In genomic region chr10:112622786-112623185, GRCh38 we compare ENCODE assay signal across 1 cellular context.
TF ChIP-seq lines count a peak whose summit lies in the region.

No MANE protein-coding gene starts in this region.

TF ChIP-seq in SK-N-SH, 30 proteins besides CTCF, POLR2A, EP300 and RAD21 (continued from another document):
- TF ChIP-seq, protein P1, sequence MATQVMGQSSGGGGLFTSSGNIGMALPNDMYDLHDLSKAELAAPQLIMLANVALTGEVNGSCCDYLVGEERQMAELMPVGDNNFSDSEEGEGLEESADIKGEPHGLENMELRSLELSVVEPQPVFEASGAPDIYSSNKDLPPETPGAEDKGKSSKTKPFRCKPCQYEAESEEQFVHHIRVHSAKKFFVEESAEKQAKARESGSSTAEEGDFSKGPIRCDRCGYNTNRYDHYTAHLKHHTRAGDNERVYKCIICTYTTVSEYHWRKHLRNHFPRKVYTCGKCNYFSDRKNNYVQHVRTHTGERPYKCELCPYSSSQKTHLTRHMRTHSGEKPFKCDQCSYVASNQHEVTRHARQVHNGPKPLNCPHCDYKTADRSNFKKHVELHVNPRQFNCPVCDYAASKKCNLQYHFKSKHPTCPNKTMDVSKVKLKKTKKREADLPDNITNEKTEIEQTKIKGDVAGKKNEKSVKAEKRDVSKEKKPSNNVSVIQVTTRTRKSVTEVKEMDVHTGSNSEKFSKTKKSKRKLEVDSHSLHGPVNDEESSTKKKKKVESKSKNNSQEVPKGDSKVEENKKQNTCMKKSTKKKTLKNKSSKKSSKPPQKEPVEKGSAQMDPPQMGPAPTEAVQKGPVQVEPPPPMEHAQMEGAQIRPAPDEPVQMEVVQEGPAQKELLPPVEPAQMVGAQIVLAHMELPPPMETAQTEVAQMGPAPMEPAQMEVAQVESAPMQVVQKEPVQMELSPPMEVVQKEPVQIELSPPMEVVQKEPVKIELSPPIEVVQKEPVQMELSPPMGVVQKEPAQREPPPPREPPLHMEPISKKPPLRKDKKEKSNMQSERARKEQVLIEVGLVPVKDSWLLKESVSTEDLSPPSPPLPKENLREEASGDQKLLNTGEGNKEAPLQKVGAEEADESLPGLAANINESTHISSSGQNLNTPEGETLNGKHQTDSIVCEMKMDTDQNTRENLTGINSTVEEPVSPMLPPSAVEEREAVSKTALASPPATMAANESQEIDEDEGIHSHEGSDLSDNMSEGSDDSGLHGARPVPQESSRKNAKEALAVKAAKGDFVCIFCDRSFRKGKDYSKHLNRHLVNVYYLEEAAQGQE (IDR thresholded peaks at IDR 0.05; ENCODE audit: low read depth, low read length): no peak
- TF ChIP-seq MEF2A (IDR thresholded peaks at IDR 0.05; ENCODE audit: borderline replicate concordance, low read depth) (no peak), FOXM1 (IDR thresholded peaks at IDR 0.05; ENCODE audit: low read depth) (no peak), USF1 (IDR thresholded peaks at IDR 0.05; ENCODE audit: borderline replicate concordance, low read depth) (no peak), MXI1 (IDR thresholded peaks at IDR 0.05; ENCODE audit: low read depth, low read length) (no peak), ELF1 (IDR thresholded peaks at IDR 0.05) (no peak), RFX5 (IDR thresholded peaks at IDR 0.05; ENCODE audit: low read length) (no peak), GABPA (IDR thresholded peaks at IDR 0.05; ENCODE audit: low read depth) (no peak), RXRA (IDR thresholded peaks at IDR 0.05; ENCODE audit: borderline replicate concordance, low read depth) (no peak), SMC3 (IDR thresholded peaks at IDR 0.05; ENCODE audit: low read depth, low read length) (no peak)
- TF ChIP-seq, protein P2, sequence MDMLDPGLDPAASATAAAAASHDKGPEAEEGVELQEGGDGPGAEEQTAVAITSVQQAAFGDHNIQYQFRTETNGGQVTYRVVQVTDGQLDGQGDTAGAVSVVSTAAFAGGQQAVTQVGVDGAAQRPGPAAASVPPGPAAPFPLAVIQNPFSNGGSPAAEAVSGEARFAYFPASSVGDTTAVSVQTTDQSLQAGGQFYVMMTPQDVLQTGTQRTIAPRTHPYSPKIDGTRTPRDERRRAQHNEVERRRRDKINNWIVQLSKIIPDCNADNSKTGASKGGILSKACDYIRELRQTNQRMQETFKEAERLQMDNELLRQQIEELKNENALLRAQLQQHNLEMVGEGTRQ (IDR thresholded peaks at IDR 0.05; ENCODE audit: borderline replicate concordance, low read depth, low read length): no peak
- TF ChIP-seq, protein P3, sequence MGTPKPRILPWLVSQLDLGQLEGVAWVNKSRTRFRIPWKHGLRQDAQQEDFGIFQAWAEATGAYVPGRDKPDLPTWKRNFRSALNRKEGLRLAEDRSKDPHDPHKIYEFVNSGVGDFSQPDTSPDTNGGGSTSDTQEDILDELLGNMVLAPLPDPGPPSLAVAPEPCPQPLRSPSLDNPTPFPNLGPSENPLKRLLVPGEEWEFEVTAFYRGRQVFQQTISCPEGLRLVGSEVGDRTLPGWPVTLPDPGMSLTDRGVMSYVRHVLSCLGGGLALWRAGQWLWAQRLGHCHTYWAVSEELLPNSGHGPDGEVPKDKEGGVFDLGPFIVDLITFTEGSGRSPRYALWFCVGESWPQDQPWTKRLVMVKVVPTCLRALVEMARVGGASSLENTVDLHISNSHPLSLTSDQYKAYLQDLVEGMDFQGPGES (IDR thresholded peaks at IDR 0.05; ENCODE audit: low read depth, low read length): no peak
